In genomic region chr20:41357424-41358163, GRCh38 we compare ENCODE assay signal across 22 cellular contexts. TPM values are rescaled to one million over a fixed set of nuclear protein-coding genes. Genes with fewer than 3 reads are reported as not detected.
A peak's percentile ranks its signal among the peaks of the same experiment; 100 is the strongest.
DNase-seq lines count a peak whose midpoint lies in the region; ATAC-seq and TF ChIP-seq lines count a peak whose summit lies in the region.
"Had no signal": no experiment of that assay in that cellular context is flagged by ENCODE, and none has a peak within 500 bp of the region (broad histone marks: within the 10 kb centered on the region; RNA-seq: fewer than 3 reads in every experiment).

No MANE protein-coding gene starts in this region.

- TF ChIP-seq CTCF in SK-N-SH (IDR thresholded peaks at IDR 0.05) (peak; percentile 7; the same call in 1 of the 2 replicates), epithelial cell of proximal tubule (conservative IDR thresholded peaks at IDR 0.05; ENCODE audit: low read depth, low read length) (peak; percentile 34), smooth muscle cell (IDR thresholded peaks at IDR 0.05; ENCODE audit: borderline replicate concordance, insufficient read depth, poor library complexity, severe bottlenecking) (peak; percentile 7)

- H3K4me3 ChIP-seq in SK-N-SH (ENCODE audit: low read depth in 2 of 2, low read length in 1 of 2) (no peak overlapping the region), Karpas-422 (ENCODE audit: low read length) (no peak overlapping the region), epithelial cell of proximal tubule (ENCODE audit: low read depth, low read length) (no peak overlapping the region), smooth muscle cell (no peak overlapping the region)
- H3K4me3 ChIP-seq: A549, psoas muscle, upper lobe of left lung had no signal

- H3K9me3 ChIP-seq in SK-N-SH (no peaks in the 10 kb centered on the region), Karpas-422 (ENCODE audit: low read length) (no peaks in the 10 kb centered on the region), smooth muscle cell (replicated peaks; ENCODE audit: low read depth) (no peaks in the 10 kb centered on the region)
- H3K9me3 ChIP-seq: A549, psoas muscle, upper lobe of left lung had no signal

- no peaks in the 10 kb centered on the region for H4K20me1 ChIP-seq in SK-N-SH (ENCODE audit: insufficient read depth)
- no peaks in the 10 kb centered on the region for H4K20me1 ChIP-seq in Karpas-422 (ENCODE audit: insufficient read depth, low read depth, low read length)
- no peaks in the 10 kb centered on the region for H4K20me1 ChIP-seq in smooth muscle cell (ENCODE audit: low read depth)

- H3K36me3 ChIP-seq in SK-N-SH (replicated peaks in 1 of 2; ENCODE audit: control insufficient read depth in 1 of 2, insufficient read depth in 2 of 2, low read length in 1 of 2): no peaks in the 10 kb centered on the region
- no peaks in the 10 kb centered on the region for H3K36me3 ChIP-seq in Karpas-422 (ENCODE audit: insufficient read depth, low read length)
- no peaks in the 10 kb centered on the region for H3K36me3 ChIP-seq in smooth muscle cell (ENCODE audit: low read depth)

- H3F3A ChIP-seq in SK-N-SH (replicated peaks; ENCODE audit: insufficient read depth) (no peaks in the 10 kb centered on the region), smooth muscle cell (ENCODE audit: low read depth) (no peaks in the 10 kb centered on the region)

- DNase-seq in SK-N-SH: no peak
- peak; percentile 58 for DNase-seq in Karpas-422
- DNase-seq in epithelial cell of proximal tubule (ENCODE audit: low read depth): no peak
- DNase-seq in smooth muscle cell (lab: John Stamatoyannopoulos, UW; ENCODE audit: unreplicated experiment): no peak
- no peak for DNase-seq in activated naive CD4-positive, alpha-beta T cell (lab: John Stamatoyannopoulos, UW)
- DNase-seq: activated CD8-positive, alpha-beta T cell treated with anti-CD3 and anti-CD28 coated beads for 36 hours; activated T-cell treated with anti-CD3 and anti-CD28 coated beads, Interleukin-2, amount 50 U/mL, for 4 hours; CD4-positive, alpha-beta memory T cell; mammary epithelial cell; naive thymus-derived CD8-positive, alpha-beta T cell; NCI-H1105; NCI-H2171; RPMI8226; stimulated activated naive CD4-positive, alpha-beta T cell; upper lobe of left lung had no signal

- H3K9me2 ChIP-seq in SK-N-SH: no peaks in the 10 kb centered on the region
- H3K9me2 ChIP-seq in Karpas-422 (replicated peaks; ENCODE audit: insufficient read depth, low read length): no peaks in the 10 kb centered on the region

- H3K9ac ChIP-seq in SK-N-SH (no peak overlapping the region), Karpas-422 (ENCODE audit: low read length) (no peak overlapping the region), smooth muscle cell (ENCODE audit: low read depth) (no peak overlapping the region)
- H3K9ac ChIP-seq: KMS-11 had no signal

- no peak for TF ChIP-seq RAD21 in SK-N-SH (IDR thresholded peaks at IDR 0.05; ENCODE audit: low read length)

- H3K27ac ChIP-seq in SK-N-SH (ENCODE audit: low read depth in 2 of 2, low read length in 1 of 2): no peak overlapping the region
- H3K27ac ChIP-seq in Karpas-422 (ENCODE audit: low read length): no peak overlapping the region
- no peak overlapping the region for H3K27ac ChIP-seq in smooth muscle cell (ENCODE audit: low read depth)
- H3K27ac ChIP-seq: A549, KMS-11, psoas muscle, upper lobe of left lung, VCaP had no signal

- no peak overlapping the region for H3K4me2 ChIP-seq in SK-N-SH
- no peak overlapping the region for H3K4me2 ChIP-seq in Karpas-422 (ENCODE audit: low read depth, low read length, poor library complexity, severe bottlenecking)
- H3K4me2 ChIP-seq in smooth muscle cell: no peak overlapping the region
- H3K4me2 ChIP-seq: A549, KMS-11 had no signal

- WGBS in SK-N-SH (ENCODE audit: low lambda C conversion rate): 78% methylated on average over 7 of the region's 11 CpGs
- WGBS in smooth muscle cell (ENCODE audit: low lambda C conversion rate): 98% methylated on average over 11 of the region's 11 CpGs

- CTCF ChIA-PET in SK-N-SH (lab: Yijun Ruan, JAX): interaction anchor here (1.2 to 8.1 kb wide), 2 partner anchors 18 to 52 kb away, joined by 3 to 55 read pairs; partner anchors contain the start of gene LPIN3

- no peak for ATAC-seq in SK-N-SH treated with all-trans-retinoic acid at 6 μM for 48 hours
- no peak for ATAC-seq in GM18517 (IDR thresholded peaks at IDR 0.05; ENCODE audit: unreplicated experiment)
- no peak for ATAC-seq in HG03039 (IDR thresholded peaks at IDR 0.05; ENCODE audit: unreplicated experiment)
- ATAC-seq: activated CD8-positive, alpha-beta T cell treated with anti-CD3 and anti-CD28 coated beads for 36 hours; naive thymus-derived CD8-positive, alpha-beta T cell; psoas muscle had no signal

- TF ChIP-seq EP300 in SK-N-SH (IDR thresholded peaks at IDR 0.05; ENCODE audit: borderline replicate concordance in 1 of 2, low read depth in 1 of 2, low read length in 1 of 2): no peak

- H3K4me1 ChIP-seq in SK-N-SH (ENCODE audit: control insufficient read depth in 1 of 2, insufficient read depth in 2 of 2, low read depth in 1 of 2, low read length in 1 of 2) (peaks cover 0 to 11% of the 10 kb centered on the region in 2 experiments; a peak in 1 of 4 replicates), Karpas-422 (ENCODE audit: low read length) (no peaks in the 10 kb centered on the region), smooth muscle cell (ENCODE audit: low read depth) (no peaks in the 10 kb centered on the region)
- H3K4me1 ChIP-seq: A549, upper lobe of left lung had no signal

- no peaks in the 10 kb centered on the region for H3K79me2 ChIP-seq in SK-N-SH (ENCODE audit: insufficient read depth)
- no peaks in the 10 kb centered on the region for H3K79me2 ChIP-seq in Karpas-422 (ENCODE audit: low read length)
- no peaks in the 10 kb centered on the region for H3K79me2 ChIP-seq in smooth muscle cell (ENCODE audit: low read depth)

- no peak overlapping the region for H2AFZ ChIP-seq in SK-N-SH (ENCODE audit: low read depth)
- no peak overlapping the region for H2AFZ ChIP-seq in Karpas-422 (ENCODE audit: low read length)
- H2AFZ ChIP-seq in smooth muscle cell (ENCODE audit: low read depth): no peak overlapping the region

- POLR2A ChIA-PET in SK-N-SH (lab: Yijun Ruan, JAX): no interaction called here

- H3K27me3 ChIP-seq in SK-N-SH (ENCODE audit: insufficient read depth) (no peaks in the 10 kb centered on the region), Karpas-422 (ENCODE audit: low read length) (no peaks in the 10 kb centered on the region), smooth muscle cell (ENCODE audit: low read depth) (no peaks in the 10 kb centered on the region)
- H3K27me3 ChIP-seq: upper lobe of left lung had no signal

TF ChIP-seq in SK-N-SH, 30 proteins besides CTCF, POLR2A, EP300 and RAD21 (continues in another document):
- TF ChIP-seq NFIC (IDR thresholded peaks at IDR 0.05; ENCODE audit: borderline replicate concordance): no peak
- TF ChIP-seq TCF12 (IDR thresholded peaks at IDR 0.05): no peak
- TF ChIP-seq FOXM1 (IDR thresholded peaks at IDR 0.05; ENCODE audit: low read depth): no peak

TF ChIP-seq in SK-N-SH treated with all-trans-retinoic acid at 6 μM for 48 hours, 23 proteins besides CTCF, POLR2A, EP300 and RAD21 (continues in another document):
- TF ChIP-seq RARB (CRISPR knock-in tag; IDR thresholded peaks at IDR 0.05) (no peak), ARNTL (CRISPR knock-in tag; IDR thresholded peaks at IDR 0.05; ENCODE audit: borderline replicate concordance, low read depth) (no peak), ZC3H10 (CRISPR knock-in tag; IDR thresholded peaks at IDR 0.05) (no peak), ZNF8 (CRISPR knock-in tag; IDR thresholded peaks at IDR 0.05) (no peak), GLIS3 (CRISPR knock-in tag; IDR thresholded peaks at IDR 0.05) (no peak), ZFP30 (CRISPR knock-in tag; IDR thresholded peaks at IDR 0.05) (no peak)
- TF ChIP-seq, protein P1, sequence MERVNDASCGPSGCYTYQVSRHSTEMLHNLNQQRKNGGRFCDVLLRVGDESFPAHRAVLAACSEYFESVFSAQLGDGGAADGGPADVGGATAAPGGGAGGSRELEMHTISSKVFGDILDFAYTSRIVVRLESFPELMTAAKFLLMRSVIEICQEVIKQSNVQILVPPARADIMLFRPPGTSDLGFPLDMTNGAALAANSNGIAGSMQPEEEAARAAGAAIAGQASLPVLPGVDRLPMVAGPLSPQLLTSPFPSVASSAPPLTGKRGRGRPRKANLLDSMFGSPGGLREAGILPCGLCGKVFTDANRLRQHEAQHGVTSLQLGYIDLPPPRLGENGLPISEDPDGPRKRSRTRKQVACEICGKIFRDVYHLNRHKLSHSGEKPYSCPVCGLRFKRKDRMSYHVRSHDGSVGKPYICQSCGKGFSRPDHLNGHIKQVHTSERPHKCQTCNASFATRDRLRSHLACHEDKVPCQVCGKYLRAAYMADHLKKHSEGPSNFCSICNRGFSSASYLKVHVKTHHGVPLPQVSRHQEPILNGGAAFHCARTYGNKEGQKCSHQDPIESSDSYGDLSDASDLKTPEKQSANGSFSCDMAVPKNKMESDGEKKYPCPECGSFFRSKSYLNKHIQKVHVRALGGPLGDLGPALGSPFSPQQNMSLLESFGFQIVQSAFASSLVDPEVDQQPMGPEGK (CRISPR knock-in tag; IDR thresholded peaks at IDR 0.05; ENCODE audit: borderline replicate concordance): no peak

RNA-seq across cellular contexts. Expression of gene EMILIN3, which starts 9.0 kb away (rescaled TPM):
- polyA plus RNA-seq in SK-N-SH (2012; rRNA removed) (0.02 and 0.08 TPM in 2 replicates), smooth muscle cell (0.18 and 0.65 TPM in 2 replicates)
- polyA plus RNA-seq in SK-N-SH (2012; cell fraction: cytosol; rRNA removed): 0.04 and 0.09 TPM in 2 replicates
- 0.02 TPM in 2 replicates for polyA plus RNA-seq in SK-N-SH (2012; cell fraction: nucleus; rRNA removed)
- total RNA-seq in Karpas-422 (2014; rRNA removed; shearing (Covaris generic); ENCODE audit: low replicate concordance): not detected in 2 replicates
- total RNA-seq in epithelial cell of proximal tubule (0.40 and 1.2 TPM in 2 replicates), smooth muscle cell (0.27 and 0.36 TPM in 2 replicates)
- total RNA-seq: activated CD8-positive, alpha-beta T cell treated with anti-CD3 and anti-CD28 coated beads for 36 hours; activated T-cell treated with anti-CD3 and anti-CD28 coated beads, Interleukin-2, amount 50 U/mL, for 4 hours; CD4-positive, alpha-beta memory T cell; mammary epithelial cell; naive thymus-derived CD8-positive, alpha-beta T cell had no signal
- polyA plus RNA-seq: CD4-positive, alpha-beta memory T cell had no signal

RNA-seq across cellular contexts. Expression of gene LPIN3, which starts 17.0 kb away (rescaled TPM):
- polyA plus RNA-seq in SK-N-SH (2012; rRNA removed) (0.21 and 0.34 TPM in 2 replicates), smooth muscle cell (6.9 and 14.0 TPM in 2 replicates)
- polyA plus RNA-seq in SK-N-SH (2012; cell fraction: cytosol; rRNA removed): 0.05 and 0.09 TPM in 2 replicates
- polyA plus RNA-seq in SK-N-SH (2012; cell fraction: nucleus; rRNA removed): 1.8 and 1.9 TPM in 2 replicates
- total RNA-seq in Karpas-422 (2014; rRNA removed; shearing (Covaris generic); ENCODE audit: low replicate concordance): not detected in 2 replicates
- total RNA-seq in epithelial cell of proximal tubule (9.3 and 17.8 TPM in 2 replicates), smooth muscle cell (7.3 and 12.5 TPM in 2 replicates)
- polyA plus RNA-seq: CD4-positive, alpha-beta memory T cell had no signal

RNA-seq across cellular contexts. Expression of gene ZHX3, which starts 40.1 kb away (rescaled TPM):
- polyA plus RNA-seq in SK-N-SH (2012; rRNA removed): 6.0 and 6.9 TPM in 2 replicates
- polyA plus RNA-seq in SK-N-SH (2012; cell fraction: cytosol; rRNA removed): 5.7 and 6.2 TPM in 2 replicates
- polyA plus RNA-seq in SK-N-SH (2012; cell fraction: nucleus; rRNA removed): 9.9 and 11.4 TPM in 2 replicates
- 4.9 and 5.9 TPM in 2 replicates for total RNA-seq in Karpas-422 (2014; rRNA removed; shearing (Covaris generic); ENCODE audit: low replicate concordance)
- 13.4 and 36.1 TPM in 2 replicates for total RNA-seq in epithelial cell of proximal tubule
- total RNA-seq in smooth muscle cell: 7.7 and 10.1 TPM in 2 replicates
- polyA plus RNA-seq in smooth muscle cell: 16.9 and 17.1 TPM in 2 replicates
